ENCODE assay signal across 27 cellular contexts in the genomic region with DNA sequence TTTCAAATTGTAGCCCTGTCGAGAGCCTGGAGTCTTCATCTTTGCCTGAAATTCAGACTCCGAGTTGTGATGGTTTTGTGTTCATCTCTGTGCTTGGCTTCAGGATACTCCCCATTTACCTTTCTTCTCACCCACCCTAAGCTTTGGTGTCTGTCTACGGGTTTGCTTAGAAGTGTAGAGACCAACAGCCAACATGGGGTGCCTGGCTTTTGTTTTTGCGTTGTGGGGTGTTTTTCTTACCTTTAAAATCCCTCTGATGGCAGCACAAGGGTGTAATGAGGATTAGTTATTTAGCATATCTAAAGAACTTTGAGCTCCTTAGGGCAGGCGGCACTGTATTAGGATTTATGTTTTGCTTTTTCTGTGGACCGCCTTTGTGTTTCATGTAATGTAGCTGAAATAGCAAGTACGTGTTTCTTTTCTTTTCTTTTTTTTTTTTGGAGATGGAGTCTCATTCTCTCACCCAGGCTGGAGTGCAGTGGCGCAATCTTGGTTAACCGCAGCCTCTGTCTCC. TPM values are rescaled to one million over a fixed set of nuclear protein-coding genes. Genes with fewer than 3 reads are reported as not detected.
DNase-seq lines count a peak whose midpoint lies in the region; ATAC-seq and TF ChIP-seq lines count a peak whose summit lies in the region.
"Had no signal": no experiment of that assay in that cellular context is flagged by ENCODE, and none has a peak within 500 bp of the region (broad histone marks: within the 10 kb centered on the region; RNA-seq: fewer than 3 reads in every experiment).

No MANE protein-coding gene starts in this region.

- H2BK12ac ChIP-seq in mesenchymal stem cell (ENCODE audit: low read length in 2 of 2), result no peak overlapping the region

- no peak overlapping the region for H2BK15ac ChIP-seq in mesenchymal stem cell (ENCODE audit: low read depth, poor library complexity, severe bottlenecking)

- no peak overlapping the region for H3K4me2 ChIP-seq in mesenchymal stem cell (ENCODE audit: low read length, poor library complexity, severe bottlenecking)
- H3K4me2 ChIP-seq: KMS-11 had no signal

- H2AFZ ChIP-seq in mesenchymal stem cell (ENCODE audit: low read depth, low read length), result no peak overlapping the region

- H3K4me3 ChIP-seq in HAP-1 (peak overlapping the region; percentile 4; the same call in 1 of the 2 replicates), endodermal cell (ENCODE audit: low read length) (no peak overlapping the region), mesenchymal stem cell (ENCODE audit: insufficient read depth in 1 of 2, low read depth in 1 of 2, low read length in 2 of 2) (no peak overlapping the region)
- H3K4me3 ChIP-seq: gastrocnemius medialis, SJCRH30, vagina had no signal

- H3K4me3 Mint-ChIP-seq in endodermal cell, result peak overlapping the region; percentile 23
- H3K4me3 Mint-ChIP-seq in stimulated activated naive B cell treated with anti-CD40 and anti-IgM and Interleukin-4, amounts not matched to agents 10 μg/mL and 1 μg/mL and 100 μg/mL, for 72 hours, result no peak overlapping the region
- H3K4me3 Mint-ChIP-seq: activated CD4-positive, alpha-beta memory T cell treated with anti-CD3 and anti-CD28 coated beads, Interleukin-2, amount 10 ng/mL, durations not matched to agents 7 days and 5 days; HFFc6; stimulated activated memory B cell treated with anti-CD40 and anti-IgM and Interleukin-4, amounts not matched to agents 10 μg/mL and 1 μg/mL and 100 μg/mL, for 72 hours had no signal

- peak overlapping the region; percentile 61 for H3K27ac Mint-ChIP-seq in endodermal cell
- H3K27ac Mint-ChIP-seq in stimulated activated naive B cell treated with anti-CD40 and anti-IgM and Interleukin-4, amounts not matched to agents 10 μg/mL and 1 μg/mL and 100 μg/mL, for 72 hours, result peak overlapping the region; percentile 25
- H3K27ac Mint-ChIP-seq: activated CD4-positive, alpha-beta memory T cell treated with anti-CD3 and anti-CD28 coated beads, Interleukin-2, amount 10 ng/mL, durations not matched to agents 7 days and 5 days; stimulated activated memory B cell treated with anti-CD40 and anti-IgM and Interleukin-4, amounts not matched to agents 10 μg/mL and 1 μg/mL and 100 μg/mL, for 72 hours had no signal

- H3K4me1 ChIP-seq in HAP-1 (peaks cover 42% of the 10 kb centered on the region), endodermal cell (ENCODE audit: control insufficient read depth, insufficient read depth, low read length) (peaks cover 7% of the 10 kb centered on the region), mesenchymal stem cell (ENCODE audit: control insufficient read depth, insufficient read depth, low read depth, low read length) (peaks cover 25% of the 10 kb centered on the region)
- H3K4me1 ChIP-seq: SJCRH30 had no signal

- peaks cover 15% of the 10 kb centered on the region for H3K79me1 ChIP-seq in mesenchymal stem cell (replicated peaks; ENCODE audit: low read length, poor library complexity, severe bottlenecking)

- H4K91ac ChIP-seq in mesenchymal stem cell (ENCODE audit: low read length), result no peak overlapping the region

- H3K9ac ChIP-seq in endodermal cell (ENCODE audit: extremely low read depth, low read length, poor library complexity, severe bottlenecking), result no peak overlapping the region
- H3K9ac ChIP-seq in mesenchymal stem cell (ENCODE audit: low read length), result no peak overlapping the region
- H3K9ac ChIP-seq: KMS-11 had no signal

- no peaks in the 10 kb centered on the region for H3K9me3 ChIP-seq in HAP-1
- no peaks in the 10 kb centered on the region for H3K9me3 ChIP-seq in endodermal cell (ENCODE audit: control insufficient read depth, low read length)
- H3K9me3 ChIP-seq in mesenchymal stem cell (ENCODE audit: control insufficient read depth, low read length), result no peaks in the 10 kb centered on the region
- H3K9me3 ChIP-seq: gastrocnemius medialis, SJCRH30, vagina had no signal

- H3K4ac ChIP-seq in mesenchymal stem cell (ENCODE audit: low read depth in 1 of 2, low read length in 2 of 2), result no peak overlapping the region

- no peak overlapping the region for H2BK5ac ChIP-seq in mesenchymal stem cell (ENCODE audit: low read depth, low read length, poor library complexity, severe bottlenecking)

- ATAC-seq in stimulated activated naive B cell treated with anti-CD40 and anti-IgM and Interleukin-4, amounts not matched to agents 10 μg/mL and 1 μg/mL and 100 μg/mL, for 72 hours (replicated peaks), result no peak
- no peak for ATAC-seq in GM18907 (IDR thresholded peaks at IDR 0.05; ENCODE audit: unreplicated experiment)
- ATAC-seq in GM21529 (IDR thresholded peaks at IDR 0.05; ENCODE audit: unreplicated experiment), result no peak
- ATAC-seq: activated CD4-positive, CD25-positive, alpha-beta regulatory T cell treated with anti-CD3 and anti-CD28 coated beads, Interleukin-2, amount 50 U/mL, for 24 hours; gastrocnemius medialis; Panc1; stimulated activated memory B cell treated with anti-CD40 and anti-IgM and Interleukin-4, amounts not matched to agents 10 μg/mL and 1 μg/mL and 100 μg/mL, for 72 hours; T-cell had no signal

- H3K27ac ChIP-seq in endodermal cell (ENCODE audit: low read depth, low read length) (no peak overlapping the region), mesenchymal stem cell (ENCODE audit: low read length, poor library complexity, severe bottlenecking) (no peak overlapping the region)
- H3K27ac ChIP-seq: C4-2B, KMS-11, SJCRH30 had no signal

- no peaks in the 10 kb centered on the region for H3K36me3 ChIP-seq in HAP-1 (replicated peaks)
- H3K36me3 ChIP-seq in endodermal cell (ENCODE audit: control insufficient read depth, insufficient read depth, low read length), result peaks cover 21% of the 10 kb centered on the region
- peaks cover 5 to 9% of the 10 kb centered on the region in 2 experiments for H3K36me3 ChIP-seq in mesenchymal stem cell (ENCODE audit: control insufficient read depth in 1 of 2, insufficient read depth in 2 of 2, low read depth in 1 of 2, low read length in 2 of 2)
- H3K36me3 ChIP-seq: gastrocnemius medialis, SJCRH30, vagina had no signal

- H3K18ac ChIP-seq in mesenchymal stem cell (ENCODE audit: low read depth in 1 of 2, low read length in 2 of 2), result no peak overlapping the region

- no peaks in the 10 kb centered on the region for H3K9me3 Mint-ChIP-seq in endodermal cell
- no peaks in the 10 kb centered on the region for H3K9me3 Mint-ChIP-seq in stimulated activated naive B cell treated with anti-CD40 and anti-IgM and Interleukin-4, amounts not matched to agents 10 μg/mL and 1 μg/mL and 100 μg/mL, for 72 hours
- H3K9me3 Mint-ChIP-seq: activated CD4-positive, alpha-beta memory T cell treated with anti-CD3 and anti-CD28 coated beads, Interleukin-2, amount 10 ng/mL, durations not matched to agents 7 days and 5 days; HFFc6; stimulated activated memory B cell treated with anti-CD40 and anti-IgM and Interleukin-4, amounts not matched to agents 10 μg/mL and 1 μg/mL and 100 μg/mL, for 72 hours; T-cell had no signal

- no peak overlapping the region for H3K14ac ChIP-seq in mesenchymal stem cell (ENCODE audit: low read length in 2 of 2)

- H4K8ac ChIP-seq in mesenchymal stem cell (ENCODE audit: low read length), result no peak overlapping the region

- H3K23ac ChIP-seq in mesenchymal stem cell (ENCODE audit: low read length in 2 of 2), result no peak overlapping the region

- in situ Hi-C loops in HAP-1 (cut with MboI; ENCODE audit: low sequenced_read_pairs), result no loop called here

- H3K36me3 Mint-ChIP-seq in endodermal cell (ENCODE audit: low read depth), result peaks cover 23% of the 10 kb centered on the region
- peaks cover 8 to 12% of the 10 kb centered on the region in 2 donors for H3K36me3 Mint-ChIP-seq in stimulated activated naive B cell treated with anti-CD40 and anti-IgM and Interleukin-4, amounts not matched to agents 10 μg/mL and 1 μg/mL and 100 μg/mL, for 72 hours

- no peaks in the 10 kb centered on the region for H3K27me3 ChIP-seq in HAP-1 (ENCODE audit: low read depth)
- no peaks in the 10 kb centered on the region for H3K27me3 ChIP-seq in endodermal cell (ENCODE audit: control insufficient read depth, insufficient read depth, low read length, poor library complexity, severe bottlenecking)
- H3K27me3 ChIP-seq in mesenchymal stem cell (ENCODE audit: control insufficient read depth in 1 of 2, insufficient read depth in 1 of 2, low read length in 2 of 2), result no peaks in the 10 kb centered on the region
- H3K27me3 ChIP-seq: gastrocnemius medialis, SJCRH30, vagina had no signal

- H2BK120ac ChIP-seq in mesenchymal stem cell (ENCODE audit: low read depth, low read length), result no peak overlapping the region

- peaks cover 37% of the 10 kb centered on the region for H3K4me1 Mint-ChIP-seq in endodermal cell
- H3K4me1 Mint-ChIP-seq in stimulated activated naive B cell treated with anti-CD40 and anti-IgM and Interleukin-4, amounts not matched to agents 10 μg/mL and 1 μg/mL and 100 μg/mL, for 72 hours, result peaks cover 24 to 43% of the 10 kb centered on the region in 2 donors

- peak; percentile 71 to 99 for DNase-seq in HAP-1 (ENCODE audit: low spot score in 2 of 2)
- DNase-seq in endodermal cell, result no peak
- DNase-seq in mesenchymal stem cell, result no peak
- DNase-seq in stimulated activated naive B cell treated with anti-CD40 and anti-IgM and Interleukin-4, amounts not matched to agents 10 μg/mL and 1 μg/mL and 100 μg/mL, for 72 hours, result no peak
- DNase-seq in activated CD4-positive, CD25-positive, alpha-beta regulatory T cell treated with anti-CD3 and anti-CD28 coated beads, Interleukin-2, amount 50 U/mL, for 72 hours, result no peak
- DNase-seq: activated CD4-positive, alpha-beta memory T cell treated with anti-CD3 and anti-CD28 coated beads, Interleukin-2, amount 10 ng/mL, durations not matched to agents 7 days and 5 days; activated effector memory CD4-positive, alpha-beta T cell treated with Interleukin-2 at 50 U/mL for 16 hours; DMS 273 treated with DMSO at 0.1 percent for 48 hours; gastrocnemius medialis; HFFc6; kidney glomerular epithelial cell; mammary epithelial cell; NCI-H1694 treated with DMSO at 0.1 percent for 48 hours; NCI-H2171; NCI-H526; occipital lobe; SJCRH30; stimulated activated CD4-positive, alpha-beta T cell treated with anti-CD3 and anti-CD28 coated beads, Interleukin-4, amount 100 ng/mL, for 1 hour; T-cell had no signal

- no peaks in the 10 kb centered on the region for H3K27me3 Mint-ChIP-seq in endodermal cell (ENCODE audit: insufficient read depth)
- no peaks in the 10 kb centered on the region for H3K27me3 Mint-ChIP-seq in stimulated activated naive B cell treated with anti-CD40 and anti-IgM and Interleukin-4, amounts not matched to agents 10 μg/mL and 1 μg/mL and 100 μg/mL, for 72 hours
- H3K27me3 Mint-ChIP-seq: activated CD4-positive, alpha-beta memory T cell treated with anti-CD3 and anti-CD28 coated beads, Interleukin-2, amount 10 ng/mL, durations not matched to agents 7 days and 5 days; stimulated activated memory B cell treated with anti-CD40 and anti-IgM and Interleukin-4, amounts not matched to agents 10 μg/mL and 1 μg/mL and 100 μg/mL, for 72 hours; T-cell had no signal

- WGBS in endodermal cell (ENCODE audit: insufficient coverage in 1 of 2, insufficient read length in 1 of 2), 2 experiments, result 70 to 80% methylated on average over 1 to 9 of the region's 9 CpGs
- WGBS in mesenchymal stem cell, result 88% methylated on average over 7 of the region's 9 CpGs

- TF ChIP-seq CTCF in endodermal cell (conservative IDR thresholded peaks at IDR 0.05), result no peak

- peak overlapping the region; percentile 38 for H2AK5ac ChIP-seq in mesenchymal stem cell (ENCODE audit: low read length, severe bottlenecking)

RNA-seq across cellular contexts. Expression of a gene that starts 8.8 kb away (rescaled TPM):
- 10 to 100 TPM; 79.4 to 97.7 TPM for total RNA-seq in endodermal cell
- 62.5 TPM for polyA plus RNA-seq in endodermal cell (2013, experiment 1 of 2)
- 49.7 TPM for polyA plus RNA-seq in endodermal cell (2013, experiment 2 of 2)
- 75.8 TPM for polyA plus RNA-seq in mesenchymal stem cell (2013, experiment 1 of 2)
- 83.6 TPM for polyA plus RNA-seq in mesenchymal stem cell (2013, experiment 2 of 2)

RNA-seq across cellular contexts. Expression of a gene that starts 23.9 kb away (rescaled TPM):
- total RNA-seq in endodermal cell, result 10 to 100 TPM; 82.0 to 83.5 TPM
- polyA plus RNA-seq in endodermal cell (2013, experiment 1 of 2), result 63.9 TPM
- polyA plus RNA-seq in endodermal cell (2013, experiment 2 of 2), result 63.6 TPM
- 67.7 TPM for polyA plus RNA-seq in mesenchymal stem cell (2013, experiment 1 of 2)
- 65.9 TPM for polyA plus RNA-seq in mesenchymal stem cell (2013, experiment 2 of 2)

Comparison
In these comparisons a context has a peak if more than half of its experiments do, and no peak if none do; other contexts are left out.
1. DNase-seq: peak in HAP-1 (2 of 2); none in endodermal cell (single experiment), mesenchymal stem cell (single experiment), stimulated activated naive B cell treated with anti-CD40 and anti-IgM and Interleukin-4, amounts not matched to agents 10 μg/mL and 1 μg/mL and 100 μg/mL, for 72 hours (single experiment) and activated CD4-positive, CD25-positive, alpha-beta regulatory T cell treated with anti-CD3 and anti-CD28 coated beads, Interleukin-2, amount 50 U/mL, for 72 hours (single experiment).